Comparison of ENCODE assay signal across 1 cellular context in genomic region chr1:10706514-10706913, GRCh38.
TF ChIP-seq lines count a peak whose summit lies in the region.

No MANE protein-coding gene starts in this region.

TF ChIP-seq in H1, 55 proteins besides CTCF, POLR2A, EP300 and RAD21:
- no peak for TF ChIP-seq SAP30 (IDR thresholded peaks at IDR 0.05; ENCODE audit: insufficient read depth, insufficient replicate concordance, low read length)
- TF ChIP-seq BACH1 (IDR thresholded peaks at IDR 0.05; ENCODE audit: low read length): no peak
- TF ChIP-seq RXRA (IDR thresholded peaks at IDR 0.05; ENCODE audit: insufficient read depth, low read depth, low read length): no peak
- no peak for TF ChIP-seq E2F6 (IDR thresholded peaks at IDR 0.05)
- no peak for TF ChIP-seq CHD1 (IDR thresholded peaks at IDR 0.05; ENCODE audit: low read depth, low read length)
- no peak for TF ChIP-seq KDM1A (IDR thresholded peaks at IDR 0.05; ENCODE audit: borderline replicate concordance, low read length)
- TF ChIP-seq USF2 (IDR thresholded peaks at IDR 0.05; ENCODE audit: low read length): no peak
- TF ChIP-seq YY1 (IDR thresholded peaks at IDR 0.05; ENCODE audit: low read depth, low read length): no peak
- TF ChIP-seq KDM5A (IDR thresholded peaks at IDR 0.05; ENCODE audit: low read length): no peak
- no peak for TF ChIP-seq JUND (IDR thresholded peaks at IDR 0.05; ENCODE audit: low read length)
- no peak for TF ChIP-seq KDM4A (IDR thresholded peaks at IDR 0.05; ENCODE audit: low read depth, low read length, severe bottlenecking)
- no peak for TF ChIP-seq CTBP2 (IDR thresholded peaks at IDR 0.05; ENCODE audit: borderline replicate concordance, insufficient read depth, insufficient read length, low read length)
- TF ChIP-seq POU5F1 (IDR thresholded peaks at IDR 0.05; ENCODE audit: low read depth, low read length): no peak
- TF ChIP-seq ATF2 (IDR thresholded peaks at IDR 0.05; ENCODE audit: low read length): no peak
- no peak for TF ChIP-seq HDAC6 (IDR thresholded peaks at IDR 0.05; ENCODE audit: low read depth, low read length)
- no peak for TF ChIP-seq TBP (IDR thresholded peaks at IDR 0.05; ENCODE audit: low read depth, low read length)
- no peak for TF ChIP-seq CBX5 (IDR thresholded peaks at IDR 0.05; ENCODE audit: low read depth, low read length)
- TF ChIP-seq BCL11A (IDR thresholded peaks at IDR 0.05; ENCODE audit: low read depth in 2 of 2, low read length in 2 of 2): no peak
TF ChIP-seq in H1: peak in this region for 0.
